ENCODE assay signal across 11 cellular contexts in genomic region chr12:104763163-104763805, GRCh38.
DNase-seq lines count a peak whose midpoint lies in the region; ATAC-seq and TF ChIP-seq lines count a peak whose summit lies in the region.
"Had no signal": no experiment of that assay in that cellular context is flagged by ENCODE, and none has a peak within 500 bp of the region (broad histone marks: within the 10 kb centered on the region; RNA-seq: fewer than 3 reads in every experiment).

No MANE protein-coding gene starts in this region.

- peak overlapping the region; percentile 33 for H3K27ac Mint-ChIP-seq in activated CD8-positive, alpha-beta memory T cell treated with anti-CD3 and anti-CD28 coated beads, Interleukin-2, amount 10 ng/mL, durations not matched to agents 7 days and 5 days
- peak overlapping the region; percentile 60 for H3K27ac Mint-ChIP-seq in activated CD8-positive, alpha-beta T cell treated with anti-CD3 and anti-CD28 coated beads, Interleukin-2, amount 10 ng/mL, durations not matched to agents 7 days and 5 days
- H3K27ac Mint-ChIP-seq: type B pancreatic cell had no signal

- H3K36me3 ChIP-seq in neutrophil, result peaks cover 12% of the 10 kb centered on the region

- peaks cover 38 to 42% of the 10 kb centered on the region in 2 experiments for H3K4me1 ChIP-seq in neutrophil (ENCODE audit: control insufficient read depth in 1 of 2, insufficient read depth in 1 of 2, low read depth in 1 of 2, low read length in 1 of 2)

- CTCF ChIA-PET in activated CD8-positive, alpha-beta memory T cell treated with anti-CD3 and anti-CD28 coated beads, Interleukin-2, amount 10 ng/mL, durations not matched to agents 7 days and 5 days (lab: Charles Lee), result interaction anchor here (1.0 kb wide), 1 partner anchor 43 kb away, joined by 3 read pairs; no protein-coding TSS in a partner anchor
- CTCF ChIA-PET in activated CD8-positive, alpha-beta T cell treated with anti-CD3 and anti-CD28 coated beads, Interleukin-2, amount 10 ng/mL, durations not matched to agents 7 days and 5 days (lab: Charles Lee), result interaction anchor here (1.1 to 1.7 kb wide), 6 partner anchors 12 to 381 kb away, joined by 3 to 7 read pairs (median 4); no protein-coding TSS in a partner anchor

- peak; percentile 67 for ATAC-seq in activated CD8-positive, alpha-beta memory T cell treated with anti-CD3 and anti-CD28 coated beads, Interleukin-2, amount 10 ng/mL, durations not matched to agents 7 days and 5 days
- ATAC-seq in HG03460 (IDR thresholded peaks at IDR 0.05; ENCODE audit: unreplicated experiment) (peak; percentile 52), HG03565 (IDR thresholded peaks at IDR 0.05; ENCODE audit: unreplicated experiment) (no peak), GM21367 (IDR thresholded peaks at IDR 0.05; ENCODE audit: unreplicated experiment) (no peak)
- peak; percentile 37 for ATAC-seq in activated CD8-positive, alpha-beta T cell treated with anti-CD3 and anti-CD28 coated beads, Interleukin-2, amount 10 ng/mL, durations not matched to agents 7 days and 5 days

- H3K4me3 Mint-ChIP-seq in activated CD8-positive, alpha-beta memory T cell treated with anti-CD3 and anti-CD28 coated beads, Interleukin-2, amount 10 ng/mL, durations not matched to agents 7 days and 5 days, result no peak overlapping the region
- no peak overlapping the region for H3K4me3 Mint-ChIP-seq in activated CD8-positive, alpha-beta T cell treated with anti-CD3 and anti-CD28 coated beads, Interleukin-2, amount 10 ng/mL, durations not matched to agents 7 days and 5 days
- H3K4me3 Mint-ChIP-seq: type B pancreatic cell had no signal

- DNase-seq in activated CD8-positive, alpha-beta memory T cell treated with anti-CD3 and anti-CD28 coated beads, Interleukin-2, amount 10 ng/mL, durations not matched to agents 7 days and 5 days, result no peak
- DNase-seq in activated CD8-positive, alpha-beta memory T cell treated with anti-CD3 and anti-CD28 coated beads for 24 hours, result no peak
- DNase-seq in activated CD8-positive, alpha-beta T cell treated with anti-CD3 and anti-CD28 coated beads, Interleukin-2, amount 10 ng/mL, durations not matched to agents 7 days and 5 days, result no peak
- DNase-seq in midbrain (lab: John Stamatoyannopoulos, UW), result no peak
- DNase-seq: NCI-H1105 treated with DMSO at 0.1 percent for 48 hours, SHP77 had no signal

- no peak for TF ChIP-seq CTCF in neutrophil (IDR thresholded peaks at IDR 0.05)

- H3K27ac ChIP-seq in neutrophil, result peak overlapping the region; percentile 93

- H3K27me3 ChIP-seq in neutrophil, result no peaks in the 10 kb centered on the region

- POLR2A ChIA-PET in activated CD8-positive, alpha-beta T cell treated with anti-CD3 and anti-CD28 coated beads, Interleukin-2, amount 10 ng/mL, durations not matched to agents 7 days and 5 days (lab: Charles Lee), result interaction anchor here (0.6 to 0.9 kb wide), 3 partner anchors 15 to 625 kb away, joined by 3 read pairs; no protein-coding TSS in a partner anchor

- H3K27me3 Mint-ChIP-seq in activated CD8-positive, alpha-beta memory T cell treated with anti-CD3 and anti-CD28 coated beads, Interleukin-2, amount 10 ng/mL, durations not matched to agents 7 days and 5 days, result no peaks in the 10 kb centered on the region
- no peaks in the 10 kb centered on the region for H3K27me3 Mint-ChIP-seq in activated CD8-positive, alpha-beta T cell treated with anti-CD3 and anti-CD28 coated beads, Interleukin-2, amount 10 ng/mL, durations not matched to agents 7 days and 5 days (ENCODE audit: low read depth)

- no peaks in the 10 kb centered on the region for H3K9me3 ChIP-seq in neutrophil

- peak overlapping the region in 1 of 2 experiments; percentile 37 for H3K4me3 ChIP-seq in neutrophil (ENCODE audit: low read depth in 1 of 2, low read length in 1 of 2)

- H3K4me1 Mint-ChIP-seq in activated CD8-positive, alpha-beta memory T cell treated with anti-CD3 and anti-CD28 coated beads, Interleukin-2, amount 10 ng/mL, durations not matched to agents 7 days and 5 days, result peaks cover 29% of the 10 kb centered on the region
- H3K4me1 Mint-ChIP-seq in activated CD8-positive, alpha-beta T cell treated with anti-CD3 and anti-CD28 coated beads, Interleukin-2, amount 10 ng/mL, durations not matched to agents 7 days and 5 days (ENCODE audit: low read depth), result peaks cover 39% of the 10 kb centered on the region

- H3K9me3 Mint-ChIP-seq in activated CD8-positive, alpha-beta memory T cell treated with anti-CD3 and anti-CD28 coated beads, Interleukin-2, amount 10 ng/mL, durations not matched to agents 7 days and 5 days (ENCODE audit: low read depth), result no peaks in the 10 kb centered on the region
- no peaks in the 10 kb centered on the region for H3K9me3 Mint-ChIP-seq in activated CD8-positive, alpha-beta T cell treated with anti-CD3 and anti-CD28 coated beads, Interleukin-2, amount 10 ng/mL, durations not matched to agents 7 days and 5 days (ENCODE audit: insufficient read depth)
- H3K9me3 Mint-ChIP-seq: type B pancreatic cell had no signal

- H3K36me3 Mint-ChIP-seq in activated CD8-positive, alpha-beta memory T cell treated with anti-CD3 and anti-CD28 coated beads, Interleukin-2, amount 10 ng/mL, durations not matched to agents 7 days and 5 days, result peaks cover 20% of the 10 kb centered on the region
- H3K36me3 Mint-ChIP-seq in activated CD8-positive, alpha-beta T cell treated with anti-CD3 and anti-CD28 coated beads, Interleukin-2, amount 10 ng/mL, durations not matched to agents 7 days and 5 days (ENCODE audit: low read depth), result peaks cover 22% of the 10 kb centered on the region

Comparison
In these comparisons a context has a peak if more than half of its experiments do, and no peak if none do; other contexts are left out.
1. ATAC-seq: peak in activated CD8-positive, alpha-beta memory T cell treated with anti-CD3 and anti-CD28 coated beads, Interleukin-2, amount 10 ng/mL, durations not matched to agents 7 days and 5 days (single experiment), HG03460 (single experiment) and activated CD8-positive, alpha-beta T cell treated with anti-CD3 and anti-CD28 coated beads, Interleukin-2, amount 10 ng/mL, durations not matched to agents 7 days and 5 days (single experiment); none in HG03565 (single experiment) and GM21367 (single experiment).